In genomic region chr6:70094156-70094555, GRCh38 we compare ENCODE assay signal across 37 cellular contexts.
"Had no signal": no experiment of that assay in that cellular context is flagged by ENCODE, and none has a peak within 500 bp of the region (broad histone marks: within the 10 kb centered on the region; RNA-seq: fewer than 3 reads in every experiment).

No MANE protein-coding gene starts in this region.

- H3K9me3 Mint-ChIP-seq: activated CD4-positive, alpha-beta memory T cell treated with anti-CD3 and anti-CD28 coated beads, Interleukin-2, amount 10 ng/mL, durations not matched to agents 7 days and 5 days; activated CD4-positive, alpha-beta T cell treated with anti-CD3 and anti-CD28 coated beads, Interleukin-2, amount 10 ng/mL, durations not matched to agents 7 days and 5 days; activated naive CD4-positive, alpha-beta T cell treated with anti-CD3 and anti-CD28 coated beads for 36 hours; activated naive CD4-positive, alpha-beta T cell treated with anti-CD3 and anti-CD28 coated beads, Interleukin-2, amount 50 U/mL, for 72 hours; activated naive CD8-positive, alpha-beta T cell treated with anti-CD3 and anti-CD28 coated beads for 36 hours; activated T-cell treated with anti-CD3 and anti-CD28 coated beads, Interleukin-2, amount 50 U/mL, for 24 hours; activated T-helper 2 cell treated with anti-CD3 and anti-CD28 coated beads, Interferon-gamma antibody, Interleukin-2, Interleukin-4, amounts not matched to agents 10 μg/mL and 5 μg/mL and 100 μg/mL, durations not matched to agents 14 hours and 24 hours and 36 hours; T-helper 1 cell treated with Interleukin-12 subunit alpha and Interleukin-12 subunit beta and Interleukin-4 antibody, amounts not matched to agents 30 μg/mL and 1 μg/mL, for 36 hours; T-helper 2 cell treated with Interferon-gamma antibody and Interleukin-4, amounts not matched to agents 5 μg/mL and 100 μg/mL, for 36 hours; WTC11 had no signal

- H3K27ac ChIP-seq: adrenal gland, body of pancreas, brain microvascular endothelial cell, breast epithelium, WERI-Rb-1 had no signal

- H3K27ac Mint-ChIP-seq: activated CD4-positive, alpha-beta memory T cell treated with anti-CD3 and anti-CD28 coated beads, Interleukin-2, amount 10 ng/mL, durations not matched to agents 7 days and 5 days; activated CD4-positive, alpha-beta T cell treated with anti-CD3 and anti-CD28 coated beads for 36 hours; activated CD4-positive, alpha-beta T cell treated with anti-CD3 and anti-CD28 coated beads, Interleukin-2, amount 10 ng/mL, durations not matched to agents 7 days and 5 days; activated CD8-positive, alpha-beta memory T cell treated with anti-CD3 and anti-CD28 coated beads, Interleukin-2, amount 10 ng/mL, durations not matched to agents 7 days and 5 days; activated CD8-positive, alpha-beta T cell treated with anti-CD3 and anti-CD28 coated beads, Interleukin-2, amount 10 ng/mL, durations not matched to agents 7 days and 5 days; activated naive CD4-positive, alpha-beta T cell treated with anti-CD3 and anti-CD28 coated beads for 36 hours; activated naive CD4-positive, alpha-beta T cell treated with anti-CD3 and anti-CD28 coated beads, Interleukin-2, amount 50 U/mL, for 72 hours; activated naive CD8-positive, alpha-beta T cell treated with anti-CD3 and anti-CD28 coated beads for 36 hours; activated T-cell treated with anti-CD3 and anti-CD28 coated beads, Interleukin-2, amount 50 U/mL, for 24 hours; activated T-helper 2 cell treated with anti-CD3 and anti-CD28 coated beads, Interferon-gamma antibody, Interleukin-2, Interleukin-4, amounts not matched to agents 10 μg/mL and 5 μg/mL and 100 μg/mL, durations not matched to agents 14 hours and 24 hours and 36 hours; T-helper 1 cell treated with Interleukin-12 subunit alpha and Interleukin-12 subunit beta and Interleukin-4 antibody, amounts not matched to agents 30 μg/mL and 1 μg/mL, for 36 hours; T-helper 2 cell treated with Interferon-gamma antibody and Interleukin-4, amounts not matched to agents 5 μg/mL and 100 μg/mL, for 36 hours; WTC11 had no signal

- H3K4me1 Mint-ChIP-seq: activated CD4-positive, alpha-beta memory T cell treated with anti-CD3 and anti-CD28 coated beads, Interleukin-2, amount 10 ng/mL, durations not matched to agents 7 days and 5 days; activated CD4-positive, alpha-beta T cell treated with anti-CD3 and anti-CD28 coated beads for 36 hours; activated CD4-positive, alpha-beta T cell treated with anti-CD3 and anti-CD28 coated beads, Interleukin-2, amount 10 ng/mL, durations not matched to agents 7 days and 5 days; activated CD8-positive, alpha-beta memory T cell treated with anti-CD3 and anti-CD28 coated beads, Interleukin-2, amount 10 ng/mL, durations not matched to agents 7 days and 5 days; activated naive CD8-positive, alpha-beta T cell treated with anti-CD3 and anti-CD28 coated beads for 36 hours; WTC11 had no signal

- H3K9me3 ChIP-seq: adrenal gland, body of pancreas, breast epithelium had no signal

- H3K36me3 Mint-ChIP-seq: activated CD8-positive, alpha-beta memory T cell treated with anti-CD3 and anti-CD28 coated beads, Interleukin-2, amount 10 ng/mL, durations not matched to agents 7 days and 5 days; activated naive CD4-positive, alpha-beta T cell treated with anti-CD3 and anti-CD28 coated beads, Interleukin-2, amount 50 U/mL, for 72 hours; activated naive CD8-positive, alpha-beta T cell treated with anti-CD3 and anti-CD28 coated beads for 36 hours; WTC11 had no signal

- FAIRE-seq: astrocyte, TTC549 had no signal

- H3K27me3 ChIP-seq: adrenal gland, body of pancreas, brain microvascular endothelial cell, breast epithelium had no signal

- H3K36me3 ChIP-seq: adrenal gland, brain microvascular endothelial cell, breast epithelium, WERI-Rb-1 had no signal

- H3K27me3 Mint-ChIP-seq: activated CD4-positive, alpha-beta T cell treated with anti-CD3 and anti-CD28 coated beads, Interleukin-2, amount 10 ng/mL, durations not matched to agents 7 days and 5 days; activated CD8-positive, alpha-beta memory T cell treated with anti-CD3 and anti-CD28 coated beads, Interleukin-2, amount 10 ng/mL, durations not matched to agents 7 days and 5 days; activated T-cell treated with anti-CD3 and anti-CD28 coated beads, Interleukin-2, amount 50 U/mL, for 24 hours had no signal

- DNase-seq: activated CD4-positive, alpha-beta memory T cell treated with anti-CD3 and anti-CD28 coated beads, Interleukin-2, amount 10 ng/mL, durations not matched to agents 7 days and 5 days; activated CD4-positive, alpha-beta T cell treated with anti-CD3 and anti-CD28 coated beads for 1 hour; activated CD4-positive, alpha-beta T cell treated with anti-CD3 and anti-CD28 coated beads for 36 hours; activated CD4-positive, alpha-beta T cell treated with anti-CD3 and anti-CD28 coated beads for 48 hours; activated CD4-positive, alpha-beta T cell treated with anti-CD3 and anti-CD28 coated beads, Interleukin-2, amount 10 ng/mL, durations not matched to agents 7 days and 5 days; activated CD4-positive, alpha-beta T cell treated with anti-CD3 and anti-CD28 coated beads, Interleukin-2, amount 50 U/mL, for 48 hours; activated CD4-positive, CD25-positive, alpha-beta regulatory T cell; activated CD8-positive, alpha-beta memory T cell treated with anti-CD3 and anti-CD28 coated beads for 24 hours; activated CD8-positive, alpha-beta memory T cell treated with anti-CD3 and anti-CD28 coated beads, Interleukin-2, amount 10 ng/mL, durations not matched to agents 7 days and 5 days; activated CD8-positive, alpha-beta memory T cell treated with anti-CD3 and anti-CD28 coated beads, Interleukin-2, amount 50 U/mL, for 48 hours; activated CD8-positive, alpha-beta T cell treated with anti-CD3 and anti-CD28 coated beads, Interleukin-2, amount 10 ng/mL, durations not matched to agents 7 days and 5 days; activated effector memory CD4-positive, alpha-beta T cell treated with Interleukin-2 at 50 U/mL for 16 hours; activated gamma-delta T cell; activated naive CD4-positive, alpha-beta T cell treated with anti-CD3 and anti-CD28 coated beads for 36 hours; activated naive CD4-positive, alpha-beta T cell treated with anti-CD3 and anti-CD28 coated beads, Interleukin-2, amount 50 U/mL, for 16 hours; activated naive CD8-positive, alpha-beta T cell treated with anti-CD3 and anti-CD28 coated beads for 36 hours; activated T-cell treated with anti-CD3 and anti-CD28 coated beads, Interleukin-2, amount 50 U/mL, for 24 hours; activated T-cell treated with anti-CD3 and anti-CD28 coated beads, Interleukin-2, amount 50 U/mL, for 48 hours; adrenal gland; amniotic stem cell; aorta; body of pancreas; brain microvascular endothelial cell; central memory CD4-positive, alpha-beta T cell; T-helper 1 cell; T-helper 2 cell; T-helper 9 cell; WERI-Rb-1 had no signal

- H3K4me1 ChIP-seq: adrenal gland, breast epithelium had no signal

- H3K4me3 ChIP-seq: adrenal gland, body of pancreas, breast epithelium had no signal

- H3K4me3 Mint-ChIP-seq: activated CD4-positive, alpha-beta memory T cell treated with anti-CD3 and anti-CD28 coated beads, Interleukin-2, amount 10 ng/mL, durations not matched to agents 7 days and 5 days; activated CD4-positive, alpha-beta T cell treated with anti-CD3 and anti-CD28 coated beads for 36 hours; activated CD4-positive, alpha-beta T cell treated with anti-CD3 and anti-CD28 coated beads, Interleukin-2, amount 10 ng/mL, durations not matched to agents 7 days and 5 days; activated CD8-positive, alpha-beta memory T cell treated with anti-CD3 and anti-CD28 coated beads, Interleukin-2, amount 10 ng/mL, durations not matched to agents 7 days and 5 days; activated CD8-positive, alpha-beta T cell treated with anti-CD3 and anti-CD28 coated beads, Interleukin-2, amount 10 ng/mL, durations not matched to agents 7 days and 5 days; activated naive CD4-positive, alpha-beta T cell treated with anti-CD3 and anti-CD28 coated beads for 36 hours; activated naive CD8-positive, alpha-beta T cell treated with anti-CD3 and anti-CD28 coated beads for 36 hours; activated T-cell treated with anti-CD3 and anti-CD28 coated beads, Interleukin-2, amount 50 U/mL, for 24 hours; T-helper 1 cell treated with Interleukin-12 subunit alpha and Interleukin-12 subunit beta and Interleukin-4 antibody, amounts not matched to agents 30 μg/mL and 1 μg/mL, for 36 hours; T-helper 2 cell treated with Interferon-gamma antibody and Interleukin-4, amounts not matched to agents 5 μg/mL and 100 μg/mL, for 36 hours; WTC11 had no signal

- ATAC-seq: activated CD4-positive, alpha-beta T cell treated with anti-CD3 and anti-CD28 coated beads for 36 hours; activated CD4-positive, CD25-positive, alpha-beta regulatory T cell treated with anti-CD3 and anti-CD28 coated beads, Interleukin-2, amount 50 U/mL, for 24 hours; activated CD8-positive, alpha-beta memory T cell treated with anti-CD3 and anti-CD28 coated beads, Interleukin-2, amount 10 ng/mL, durations not matched to agents 7 days and 5 days; activated CD8-positive, alpha-beta T cell treated with anti-CD3 and anti-CD28 coated beads, Interleukin-2, amount 10 ng/mL, durations not matched to agents 7 days and 5 days; activated naive CD4-positive, alpha-beta T cell treated with anti-CD3 and anti-CD28 coated beads, Interleukin-2, amount 50 U/mL, for 72 hours; body of pancreas; WTC11 had no signal
